ENCODE assay signal across 8 cellular contexts in the genomic region with DNA sequence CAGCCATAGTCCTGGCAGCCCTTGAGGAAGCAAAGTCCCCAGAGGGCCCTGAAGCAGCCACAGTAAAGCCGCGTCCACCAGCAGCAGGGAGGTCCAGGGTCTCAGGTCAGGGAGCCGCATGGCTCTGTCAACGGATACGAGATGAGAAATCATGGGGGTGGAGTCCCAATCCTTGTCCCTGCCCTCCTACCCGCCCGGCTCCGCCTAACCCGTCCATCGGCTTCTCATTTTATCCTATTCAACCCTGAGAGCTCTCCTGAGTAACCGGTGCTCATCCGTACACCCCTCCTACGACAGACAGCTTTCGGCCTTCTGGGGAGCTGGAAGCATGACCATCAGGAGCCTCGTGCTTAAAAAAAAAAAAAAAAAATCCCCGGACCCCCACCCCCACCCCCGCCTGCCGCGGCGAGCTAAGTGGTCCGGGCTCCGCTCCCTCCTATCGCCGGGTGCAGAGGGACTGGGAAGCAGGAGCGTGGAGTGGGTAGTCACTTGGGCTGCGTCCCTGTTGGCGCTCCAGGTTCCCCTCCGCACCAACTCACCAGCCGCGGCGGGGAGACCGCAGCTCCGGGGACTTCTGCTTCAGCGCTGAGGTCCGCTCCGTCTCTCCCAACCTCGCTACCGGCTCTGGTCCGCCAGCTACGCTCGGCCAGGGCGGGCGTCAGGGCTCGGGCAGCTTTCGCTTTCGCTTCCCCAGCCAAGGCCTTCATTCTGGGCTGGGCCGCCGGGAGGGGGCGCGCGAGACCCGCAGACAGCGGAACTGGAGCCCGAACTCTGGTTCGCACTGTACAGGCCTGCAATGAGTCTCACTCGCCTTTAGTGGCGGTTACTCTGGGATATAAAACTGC.
A peak's percentile ranks its signal among the peaks of the same experiment; 100 is the strongest.
DNase-seq lines count a peak whose midpoint lies in the region; ATAC-seq lines count a peak whose summit lies in the region.

Gene TAP2 (minus strand): TSS at position 626 of the 845 bp plus-strand sequence. CDS start 506 bp downstream, at position 120.

- peak; percentile 94 for DNase-seq in COLO829 (ENCODE audit: low spot score)
- DNase-seq in HS-27A (ENCODE audit: low read depth) = peak; percentile 84
- DNase-seq in NK-92 (lab: John Stamatoyannopoulos, UW; ENCODE audit: unreplicated experiment) = peak; percentile 59
- peak; percentile 93 to 99 for DNase-seq in activated CD8-positive, alpha-beta memory T cell treated with anti-CD3 and anti-CD28 coated beads for 1 hour (ENCODE audit: extremely low read depth in 1 of 2, low read depth in 1 of 2)
- peak; percentile 95 for DNase-seq in effector CD8-positive, alpha-beta T cell (lab: John Stamatoyannopoulos, UW)
- DNase-seq in medulla oblongata (ENCODE audit: extremely low spot score) = peak; percentile 96
- DNase-seq in stimulated activated CD4-positive, alpha-beta T cell treated with anti-CD3 and anti-CD28 coated beads, TNF-alpha, amount 100 ng/mL, for 48 hours (ENCODE audit: low read depth in 3 of 3) = peak; percentile 93 to 98 (median 97)

- ATAC-seq in GM19467 (IDR thresholded peaks at IDR 0.05; ENCODE audit: unreplicated experiment) = peak; percentile 71

Comparison
In these comparisons a context has a peak if more than half of its experiments do, and no peak if none do; other contexts are left out.
1. Peak in every context shown above with its lines: DNase-seq and ATAC-seq.